In the genomic region with DNA sequence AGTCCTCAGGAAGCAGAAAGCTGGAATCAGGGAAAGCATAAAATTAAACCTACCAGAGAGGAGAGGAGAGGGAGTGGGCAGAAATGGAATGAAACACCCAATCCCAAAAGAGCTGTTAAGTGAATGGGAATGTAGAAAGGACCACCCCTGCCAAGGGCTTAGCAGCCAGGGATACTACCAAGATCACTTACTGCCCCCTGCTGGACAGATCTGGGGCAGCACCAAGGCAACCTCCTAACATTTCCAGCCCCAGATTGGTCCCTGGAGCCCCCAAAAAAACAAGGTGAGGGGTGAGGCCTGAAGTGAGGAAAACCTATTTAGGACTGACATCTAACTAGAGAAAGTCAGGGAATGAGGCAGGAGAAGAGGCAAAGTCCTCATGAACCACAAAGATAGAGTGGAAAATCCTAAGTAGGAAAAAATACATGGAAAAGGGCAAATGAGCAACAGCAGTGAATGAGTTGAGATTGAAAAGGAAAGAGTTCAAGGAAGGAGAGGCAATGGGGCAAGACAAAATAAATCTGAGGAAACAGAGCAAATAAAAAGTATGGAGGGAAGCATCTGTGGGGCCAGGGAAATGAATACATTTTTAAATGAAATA, we compare ENCODE assay signal across 9 cellular contexts. TPM values are rescaled to one million over a fixed set of nuclear protein-coding genes. Genes with fewer than 3 reads are reported as not detected.
DNase-seq lines count a peak whose midpoint lies in the region; ATAC-seq, FAIRE-seq and TF ChIP-seq lines count a peak whose summit lies in the region.
"Had no signal": no experiment of that assay in that cellular context is flagged by ENCODE, and none has a peak within 500 bp of the region (broad histone marks: within the 10 kb centered on the region; RNA-seq: fewer than 3 reads in every experiment).

No MANE protein-coding gene starts in this region.

- no peaks in the 10 kb centered on the region for H3K4me1 ChIP-seq in RWPE2 (ENCODE audit: insufficient read depth, poor library complexity, severe bottlenecking)
- no peaks in the 10 kb centered on the region for H3K4me1 ChIP-seq in osteoblast (ENCODE audit: insufficient read depth, low read length)
- no peaks in the 10 kb centered on the region for H3K4me1 ChIP-seq in thyroid gland

- peaks cover 59% of the 10 kb centered on the region for H4K20me1 ChIP-seq in osteoblast (ENCODE audit: insufficient read depth, low read length)

- H3K27ac ChIP-seq in RWPE2 (ENCODE audit: poor library complexity, severe bottlenecking) (no peak overlapping the region), osteoblast (ENCODE audit: low read depth, low read length) (no peak overlapping the region), thyroid gland (no peak overlapping the region)

- H3K36me3 ChIP-seq in RWPE2 (ENCODE audit: low read depth) (peaks cover 79% of the 10 kb centered on the region), osteoblast (ENCODE audit: insufficient read depth, low read length) (peaks cover 73% of the 10 kb centered on the region), thyroid gland (peaks cover 54 to 59% of the 10 kb centered on the region in 2 donors)

- H2AFZ ChIP-seq in osteoblast (ENCODE audit: low read length) = no peak overlapping the region

- no peak overlapping the region for H3K4me3 Mint-ChIP-seq in activated T-helper 2 cell treated with anti-CD3 and anti-CD28 coated beads, Interferon-gamma antibody, Interleukin-2, Interleukin-4, amounts not matched to agents 10 μg/mL and 5 μg/mL and 100 μg/mL, durations not matched to agents 14 hours and 24 hours and 36 hours (ENCODE audit: low read depth)

- no peaks in the 10 kb centered on the region for H3K9me3 ChIP-seq in RWPE2 (ENCODE audit: severe bottlenecking)
- H3K9me3 ChIP-seq in osteoblast (ENCODE audit: low read depth, low read length) = no peaks in the 10 kb centered on the region
- H3K9me3 ChIP-seq in thyroid gland = no peaks in the 10 kb centered on the region

- TF ChIP-seq CTCF in RWPE2 (IDR thresholded peaks at IDR 0.05; ENCODE audit: poor library complexity, severe bottlenecking) (peak; percentile 86), foreskin fibroblast (IDR thresholded peaks at IDR 0.05; ENCODE audit: low read depth, low read length) (peak; percentile 95), osteoblast (IDR thresholded peaks at IDR 0.05; ENCODE audit: extremely low read depth, low read depth, low read length) (peak; percentile 97), thyroid gland (IDR thresholded peaks at IDR 0.05) (peak; percentile 52 to 91 (median 66))

- no peak for TF ChIP-seq POLR2A in thyroid gland (IDR thresholded peaks at IDR 0.05)

- peaks cover 50% of the 10 kb centered on the region for H3K36me3 Mint-ChIP-seq in activated T-helper 2 cell treated with anti-CD3 and anti-CD28 coated beads, Interferon-gamma antibody, Interleukin-2, Interleukin-4, amounts not matched to agents 10 μg/mL and 5 μg/mL and 100 μg/mL, durations not matched to agents 14 hours and 24 hours and 36 hours (ENCODE audit: low read depth)

- peak; percentile 72 for FAIRE-seq in HTR-8/SVneo (lab: Jason Lieb, UNC)
- FAIRE-seq: TTC549 had no signal

- ATAC-seq in RWPE2 (ENCODE audit: low read depth) (no peak; the same call in 2 of the 3 replicates), GM19324 (IDR thresholded peaks at IDR 0.05; ENCODE audit: low FRiP score, unreplicated experiment) (no peak)

- H3K27me3 ChIP-seq in RWPE2 (ENCODE audit: insufficient read depth, poor library complexity, severe bottlenecking) = no peaks in the 10 kb centered on the region
- no peaks in the 10 kb centered on the region for H3K27me3 ChIP-seq in osteoblast (ENCODE audit: insufficient read depth, low read length)
- H3K27me3 ChIP-seq in thyroid gland = no peaks in the 10 kb centered on the region

- no peak overlapping the region for H3K4me2 ChIP-seq in osteoblast (ENCODE audit: insufficient read depth, low read length)

- H3K79me2 ChIP-seq in osteoblast (ENCODE audit: insufficient read depth, low read length) = peaks cover 50% of the 10 kb centered on the region

- intact Hi-C loops in activated T-helper 2 cell treated with anti-CD3 and anti-CD28 coated beads, Interferon-gamma antibody, Interleukin-2, Interleukin-4, amounts not matched to agents 10 μg/mL and 5 μg/mL and 100 μg/mL, durations not matched to agents 14 hours and 24 hours and 36 hours (cut with micrococcal nuclease) = loop anchor here (1.0 to 5.0 kb wide), 2 partner anchors 34 to 83 kb away; a partner anchor contains a TSS
- intact Hi-C loops in thyroid gland (cut with DNase I) = loop anchor here (5.0 kb wide), 1 partner anchor 41 kb away; the partner anchor contains the start of gene WNT1

- DNase-seq in D341Med (ENCODE audit: low spot score) = peak; percentile 91
- peak; percentile 76 for DNase-seq in HTR-8/SVneo (ENCODE audit: insufficient read length, low spot score)
- no peak for DNase-seq in RWPE2 (ENCODE audit: low spot score)
- peak; percentile 62 for DNase-seq in activated T-helper 2 cell treated with anti-CD3 and anti-CD28 coated beads, Interferon-gamma antibody, Interleukin-2, Interleukin-4, amounts not matched to agents 10 μg/mL and 5 μg/mL and 100 μg/mL, durations not matched to agents 14 hours and 24 hours and 36 hours (ENCODE audit: low spot score)
- DNase-seq in foreskin fibroblast = peak; percentile 26 to 82
- peak; percentile 91 for DNase-seq in osteoblast (ENCODE audit: insufficient read length, low spot score, missing footprints)
- DNase-seq in thyroid gland = peak; percentile 67 to 72

- H3K4me3 ChIP-seq in RWPE2 (ENCODE audit: severe bottlenecking) (no peak overlapping the region), foreskin fibroblast (ENCODE audit: low read depth in 1 of 2, low read length in 2 of 2) (no peak overlapping the region), osteoblast (ENCODE audit: insufficient read depth, low read length) (no peak overlapping the region), thyroid gland (replicated peaks in 1 of 3) (no peak overlapping the region)

- no peak overlapping the region for H3K27ac Mint-ChIP-seq in activated T-helper 2 cell treated with anti-CD3 and anti-CD28 coated beads, Interferon-gamma antibody, Interleukin-2, Interleukin-4, amounts not matched to agents 10 μg/mL and 5 μg/mL and 100 μg/mL, durations not matched to agents 14 hours and 24 hours and 36 hours

- H3K4me1 Mint-ChIP-seq in activated T-helper 2 cell treated with anti-CD3 and anti-CD28 coated beads, Interferon-gamma antibody, Interleukin-2, Interleukin-4, amounts not matched to agents 10 μg/mL and 5 μg/mL and 100 μg/mL, durations not matched to agents 14 hours and 24 hours and 36 hours (ENCODE audit: low read depth) = peaks cover 12% of the 10 kb centered on the region

- no peaks in the 10 kb centered on the region for H3K27me3 Mint-ChIP-seq in activated T-helper 2 cell treated with anti-CD3 and anti-CD28 coated beads, Interferon-gamma antibody, Interleukin-2, Interleukin-4, amounts not matched to agents 10 μg/mL and 5 μg/mL and 100 μg/mL, durations not matched to agents 14 hours and 24 hours and 36 hours (ENCODE audit: low read depth)

- no peaks in the 10 kb centered on the region for H3K9me3 Mint-ChIP-seq in activated T-helper 2 cell treated with anti-CD3 and anti-CD28 coated beads, Interferon-gamma antibody, Interleukin-2, Interleukin-4, amounts not matched to agents 10 μg/mL and 5 μg/mL and 100 μg/mL, durations not matched to agents 14 hours and 24 hours and 36 hours

RNA-seq across cellular contexts. Expression of gene FKBP11, which starts 11.2 kb away (rescaled TPM):
- 66.2 and 72.7 TPM in 2 replicates for total RNA-seq in activated T-helper 2 cell treated with anti-CD3 and anti-CD28 coated beads, Interferon-gamma antibody, Interleukin-2, Interleukin-4, amounts not matched to agents 10 μg/mL and 5 μg/mL and 100 μg/mL, durations not matched to agents 14 hours and 24 hours and 36 hours
- total RNA-seq in osteoblast = 24.8 and 31.8 TPM in 2 replicates
- 10 to 100 TPM in 3 of 4 donors, 1 to 10 TPM in 1; 9.0 to 20.1 (median 16.5) TPM for total RNA-seq in thyroid gland

RNA-seq across cellular contexts. Expression of gene ARF3, which starts 20.8 kb away (rescaled TPM):
- total RNA-seq in activated T-helper 2 cell treated with anti-CD3 and anti-CD28 coated beads, Interferon-gamma antibody, Interleukin-2, Interleukin-4, amounts not matched to agents 10 μg/mL and 5 μg/mL and 100 μg/mL, durations not matched to agents 14 hours and 24 hours and 36 hours = 133 and 135 TPM in 2 replicates
- total RNA-seq in osteoblast = 51.9 and 53.9 TPM in 2 replicates
- total RNA-seq in thyroid gland = 100 to 1,000 TPM in 3 of 4 donors, 10 to 100 TPM in 1; 92.7 to 177 (median 136) TPM

RNA-seq across cellular contexts. Expression of gene WNT10B, which starts 35.1 kb away (rescaled TPM):
- 0.80 and 1.0 TPM in 2 replicates for total RNA-seq in activated T-helper 2 cell treated with anti-CD3 and anti-CD28 coated beads, Interferon-gamma antibody, Interleukin-2, Interleukin-4, amounts not matched to agents 10 μg/mL and 5 μg/mL and 100 μg/mL, durations not matched to agents 14 hours and 24 hours and 36 hours
- total RNA-seq in osteoblast = 0.29 and 0.36 TPM in 2 replicates
- 1 to 10 TPM in 1 of 4 donors, under 1 TPM in 2, not detected in 1; 0.54 to 1.7 (median 0.59) TPM for total RNA-seq in thyroid gland

RNA-seq across cellular contexts. Expression of gene WNT1, which starts 41.6 kb away (rescaled TPM):
- total RNA-seq in activated T-helper 2 cell treated with anti-CD3 and anti-CD28 coated beads, Interferon-gamma antibody, Interleukin-2, Interleukin-4, amounts not matched to agents 10 μg/mL and 5 μg/mL and 100 μg/mL, durations not matched to agents 14 hours and 24 hours and 36 hours = 0.60 and 0.66 TPM in 2 replicates
- total RNA-seq in osteoblast = not detected in 2 replicates
- not detected for total RNA-seq in thyroid gland
